ENCODE assay signal across 8 cellular contexts in the genomic region with DNA sequence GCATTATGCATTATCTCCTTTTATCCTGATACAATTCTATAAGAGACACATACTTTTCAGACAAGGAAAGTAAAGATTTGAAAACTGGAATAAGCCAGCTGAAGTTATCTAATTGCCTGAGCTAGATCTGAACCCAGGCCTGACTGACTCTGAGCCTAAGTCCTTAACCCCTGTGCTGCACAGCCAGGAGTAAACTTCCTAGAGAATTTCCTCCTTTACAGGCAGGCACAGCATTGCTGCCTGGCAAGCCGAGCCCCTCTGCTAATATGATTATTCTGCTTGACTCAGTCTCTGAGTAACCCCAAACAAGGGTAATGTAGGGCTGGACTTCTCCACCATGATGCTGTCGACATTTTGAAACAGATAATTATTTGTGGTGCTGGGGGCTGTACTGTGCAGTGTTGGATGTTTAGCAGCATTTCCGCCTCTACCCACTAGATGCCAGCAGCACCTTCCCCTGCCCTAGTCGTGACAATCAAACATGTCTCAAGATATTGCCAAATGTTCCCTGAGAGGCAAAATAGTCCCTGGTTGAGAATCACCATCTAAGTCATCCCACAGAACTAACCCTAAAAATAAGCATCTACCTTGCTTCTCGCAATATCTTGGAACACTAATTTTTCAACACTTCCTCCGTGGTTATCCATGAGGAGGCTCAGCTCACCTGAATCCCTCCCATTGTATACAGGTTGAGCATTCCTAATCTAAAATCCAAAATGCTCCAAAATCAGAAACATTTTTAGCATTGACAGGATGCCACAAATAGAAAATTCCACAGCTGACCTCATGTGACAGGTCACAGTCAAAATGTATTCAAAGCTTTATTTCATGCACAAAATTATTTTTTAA. TPM values are rescaled to one million over a fixed set of nuclear protein-coding genes. Genes with fewer than 3 reads are reported as not detected.
DNase-seq lines count a peak whose midpoint lies in the region; ATAC-seq and TF ChIP-seq lines count a peak whose summit lies in the region.

No MANE protein-coding gene starts in this region.

- POLR2A ChIA-PET in Caco-2 (lab: Charles Lee) = no interaction called here
- POLR2A ChIA-PET in activated CD4-positive, alpha-beta T cell treated with anti-CD3 and anti-CD28 coated beads, Interleukin-2, amount 10 ng/mL, durations not matched to agents 7 days and 5 days (lab: Charles Lee) = no interaction called here

- H3K9me3 ChIP-seq in Caco-2 (no peaks in the 10 kb centered on the region), neutrophil (no peaks in the 10 kb centered on the region)

- peaks cover 8% of the 10 kb centered on the region for H3K27me3 Mint-ChIP-seq in Caco-2 (ENCODE audit: insufficient read depth, unreplicated experiment)
- peaks cover 26% of the 10 kb centered on the region for H3K27me3 Mint-ChIP-seq in activated CD4-positive, alpha-beta T cell treated with anti-CD3 and anti-CD28 coated beads, Interleukin-2, amount 10 ng/mL, durations not matched to agents 7 days and 5 days

- CTCF ChIA-PET in Caco-2 (lab: Charles Lee) = interaction anchor here (1.0 to 1.9 kb wide), 2 partner anchors 25 to 90 kb away, joined by 3 to 6 read pairs; no protein-coding TSS in a partner anchor
- CTCF ChIA-PET in activated CD4-positive, alpha-beta T cell treated with anti-CD3 and anti-CD28 coated beads, Interleukin-2, amount 10 ng/mL, durations not matched to agents 7 days and 5 days (lab: Charles Lee) = interaction anchor here (0.6 to 1.9 kb wide), 6 partner anchors 10 to 417 kb away, joined by 3 to 9 read pairs (median 4); no protein-coding TSS in a partner anchor

- TF ChIP-seq CTCF in Caco-2 (IDR thresholded peaks at IDR 0.05; ENCODE audit: insufficient read depth in 1 of 2, low read depth in 1 of 2, low read length in 1 of 2, severe bottlenecking in 1 of 2, unreplicated experiment in 1 of 2) (peak; percentile 75 to 80), fibroblast of mammary gland (conservative IDR thresholded peaks at IDR 0.05; ENCODE audit: control insufficient read depth, insufficient read depth, low read depth, low read length) (peak; percentile 68), neutrophil (IDR thresholded peaks at IDR 0.05) (peak; percentile 28)

- BruUV-seq in Caco-2 (replicated peaks; lab: Mats Ljungman, UMichigan) = no TSS peak

- DNase-seq in Caco-2 (peak in 1 of 2 experiments; percentile 47), NCI-H1930 (lab: John Stamatoyannopoulos, UW) (peak; percentile 2 to 8), fibroblast of mammary gland (ENCODE audit: low read depth) (peak; percentile 56), occipital lobe (lab: John Stamatoyannopoulos, UW) (no peak), cortex of kidney (lab: John Stamatoyannopoulos, UW) (no peak)
- DNase-seq in activated CD4-positive, alpha-beta T cell treated with anti-CD3 and anti-CD28 coated beads, Interleukin-2, amount 10 ng/mL, durations not matched to agents 7 days and 5 days = peak; percentile 51

- no peaks in the 10 kb centered on the region for H3K9me3 Mint-ChIP-seq in Caco-2 (ENCODE audit: unreplicated experiment)
- no peaks in the 10 kb centered on the region for H3K9me3 Mint-ChIP-seq in activated CD4-positive, alpha-beta T cell treated with anti-CD3 and anti-CD28 coated beads, Interleukin-2, amount 10 ng/mL, durations not matched to agents 7 days and 5 days

- intact Hi-C loops in Caco-2 (cut with micrococcal nuclease; ENCODE audit: unreplicated experiment) = loop anchor here (1.0 to 2.0 kb wide), 3 partner anchors 25 to 145 kb away; no protein-coding TSS in a partner anchor

- no peak overlapping the region for H3K27ac ChIP-seq in neutrophil

- no peak overlapping the region for H3K4me3 ChIP-seq in Caco-2 (ENCODE audit: low read depth, low read length)
- no peak overlapping the region for H3K4me3 ChIP-seq in fibroblast of mammary gland (ENCODE audit: control insufficient read depth, low read depth, low read length)
- no peak overlapping the region for H3K4me3 ChIP-seq in neutrophil (ENCODE audit: low read depth in 1 of 2, low read length in 1 of 2)

- H3K4me1 Mint-ChIP-seq in Caco-2 (ENCODE audit: low read depth, unreplicated experiment) = no peaks in the 10 kb centered on the region
- peaks cover 3% of the 10 kb centered on the region for H3K4me1 Mint-ChIP-seq in activated CD4-positive, alpha-beta T cell treated with anti-CD3 and anti-CD28 coated beads, Interleukin-2, amount 10 ng/mL, durations not matched to agents 7 days and 5 days

- H3K27ac Mint-ChIP-seq in Caco-2 (ENCODE audit: unreplicated experiment) = no peak overlapping the region
- no peak overlapping the region for H3K27ac Mint-ChIP-seq in activated CD4-positive, alpha-beta T cell treated with anti-CD3 and anti-CD28 coated beads, Interleukin-2, amount 10 ng/mL, durations not matched to agents 7 days and 5 days

- no peaks in the 10 kb centered on the region for H3K4me1 ChIP-seq in Caco-2
- peaks cover 52% of the 10 kb centered on the region in 2 experiments for H3K4me1 ChIP-seq in neutrophil (ENCODE audit: control insufficient read depth in 1 of 2, insufficient read depth in 1 of 2, low read depth in 1 of 2, low read length in 1 of 2)

- no peaks in the 10 kb centered on the region for H3K36me3 Mint-ChIP-seq in Caco-2 (ENCODE audit: insufficient read depth, unreplicated experiment)
- no peaks in the 10 kb centered on the region for H3K36me3 Mint-ChIP-seq in activated CD4-positive, alpha-beta T cell treated with anti-CD3 and anti-CD28 coated beads, Interleukin-2, amount 10 ng/mL, durations not matched to agents 7 days and 5 days (ENCODE audit: low read depth)

- no peaks in the 10 kb centered on the region for H3K27me3 ChIP-seq in Caco-2 (replicated peaks; ENCODE audit: control insufficient read depth, insufficient read depth, low read length)
- H3K27me3 ChIP-seq in neutrophil = peaks cover 45% of the 10 kb centered on the region

- ATAC-seq in GM19455 (IDR thresholded peaks at IDR 0.05; ENCODE audit: unreplicated experiment) = peak; percentile 77

- H3K4me3 Mint-ChIP-seq in Caco-2 (ENCODE audit: unreplicated experiment) = no peak overlapping the region
- H3K4me3 Mint-ChIP-seq in activated CD4-positive, alpha-beta T cell treated with anti-CD3 and anti-CD28 coated beads, Interleukin-2, amount 10 ng/mL, durations not matched to agents 7 days and 5 days = no peak overlapping the region

- H3K36me3 ChIP-seq in Caco-2 (ENCODE audit: control insufficient read depth, insufficient read depth, low read length) (no peaks in the 10 kb centered on the region), neutrophil (no peaks in the 10 kb centered on the region)

RNA-seq across cellular contexts. Expression of gene CAMK1G, which starts 18.5 kb away (rescaled TPM):
- total RNA-seq in Caco-2 (2022) = not detected in 2 replicates
- not detected for total RNA-seq in activated CD4-positive, alpha-beta T cell treated with anti-CD3 and anti-CD28 coated beads, Interleukin-2, amount 10 ng/mL, durations not matched to agents 7 days and 5 days
- total RNA-seq in occipital lobe = 7.3 TPM

RNA-seq across cellular contexts. Expression of gene LAMB3, which starts 50.2 kb away (rescaled TPM):
- total RNA-seq in Caco-2 (2022) (112 and 125 TPM in 2 replicates), occipital lobe (1.7 TPM)
- 1 to 10 TPM; 1.3 to 1.9 TPM for total RNA-seq in activated CD4-positive, alpha-beta T cell treated with anti-CD3 and anti-CD28 coated beads, Interleukin-2, amount 10 ng/mL, durations not matched to agents 7 days and 5 days

Comparison
In these comparisons a context has a peak if more than half of its experiments do, and no peak if none do; other contexts are left out.
1. DNase-seq: peak in NCI-H1930 (2 of 2), activated CD4-positive, alpha-beta T cell treated with anti-CD3 and anti-CD28 coated beads, Interleukin-2, amount 10 ng/mL, durations not matched to agents 7 days and 5 days (single experiment) and fibroblast of mammary gland (single experiment); none in occipital lobe (single experiment) and cortex of kidney (single experiment).
2. RNA of gene LAMB3, which starts 50.2 kb away (total RNA-seq): 112 to 125 TPM in Caco-2; 1.3 to 1.9 TPM in activated CD4-positive, alpha-beta T cell treated with anti-CD3 and anti-CD28 coated beads, Interleukin-2, amount 10 ng/mL, durations not matched to agents 7 days and 5 days and 1.7 TPM in occipital lobe (single experiment); every median in the first group is over 10 times any median in the second.
3. Peak in every context shown above with its lines, with median percentiles within 50 percentile points of each other: CTCF ChIP-seq.